Comparison of ENCODE assay signal across 8 cellular contexts in genomic region chr5:72320022-72320898, GRCh38. TPM values are rescaled to one million over a fixed set of nuclear protein-coding genes. Genes with fewer than 3 reads are reported as not detected.
DNase-seq lines count a peak whose midpoint lies in the region; TF ChIP-seq lines count a peak whose summit lies in the region.

MRPS27 (minus strand) TSS chr5:72320240; CDS start chr5:72320221, 19 bp downstream.
PTCD2 (plus strand) TSS chr5:72320373; CDS start chr5:72320383, 10 bp downstream.

- TF ChIP-seq CTCF in Loucy (conservative IDR thresholded peaks at IDR 0.05; ENCODE audit: low read length) (peak; percentile 39), fibroblast of the aortic adventitia (IDR thresholded peaks at IDR 0.05; ENCODE audit: insufficient read depth, low read length) (peak; percentile 25), nephron (IDR thresholded peaks at IDR 0.05; ENCODE audit: unreplicated experiment in 3 of 3) (peak in 2 of 3 experiments; percentile 18 to 39)

- in situ Hi-C loops in G401 (cut with HindIII; ENCODE audit: low sequenced_read_pairs): no loop called here

- H3F3A ChIP-seq in Loucy (ENCODE audit: low read depth): no peaks in the 10 kb centered on the region

- H3K27ac Mint-ChIP-seq in nephron: peak within 1 kb of the TSS; percentile 94 to 99 (median 99)
- H3K27ac Mint-ChIP-seq in stimulated activated naive CD8-positive, alpha-beta T cell treated with anti-CD3 and anti-CD28 coated beads, Interleukin-15, Interleukin-2, amounts not matched to agents 100 ng/mL and 50 ng/mL, for 24 hours: peak within 1 kb of the TSS; percentile 98

- H3K9ac ChIP-seq in Loucy (ENCODE audit: low read depth, low read length, poor library complexity, severe bottlenecking): peak within 1 kb of the TSS; percentile 84

- H3K36me3 ChIP-seq in H7 (replicated peaks; ENCODE audit: control insufficient read depth, insufficient read depth, low read length) (peaks cover 2% of the 10 kb centered on the region), Loucy (ENCODE audit: insufficient read depth, low read length) (no peaks in the 10 kb centered on the region)

- peak; percentile 88 for TF ChIP-seq POLR2A in Raji (IDR thresholded peaks at IDR 0.05; ENCODE audit: insufficient read depth, low read depth, low read length)

- H3K4me1 ChIP-seq in Loucy (ENCODE audit: insufficient read depth, low read length, poor library complexity, severe bottlenecking): peaks cover 16% of the 10 kb centered on the region

- H3K4me3 ChIP-seq in H7 (ENCODE audit: insufficient read depth, low read depth, low read length): peak within 1 kb of the TSS; percentile 90
- peak within 1 kb of the TSS; percentile 82 for H3K4me3 ChIP-seq in Loucy (ENCODE audit: low read length, poor library complexity, severe bottlenecking)
- peak within 1 kb of the TSS; percentile 98 for H3K4me3 ChIP-seq in fibroblast of the aortic adventitia (ENCODE audit: low read depth, low read length)

- H3K4me3 Mint-ChIP-seq in nephron: peak within 1 kb of the TSS; percentile 98 to 100 (median 99)
- peak within 1 kb of the TSS; percentile 96 for H3K4me3 Mint-ChIP-seq in stimulated activated naive CD8-positive, alpha-beta T cell treated with anti-CD3 and anti-CD28 coated beads, Interleukin-15, Interleukin-2, amounts not matched to agents 100 ng/mL and 50 ng/mL, for 24 hours

- H3K79me2 ChIP-seq in Loucy (ENCODE audit: insufficient read depth, low read length): peaks cover 46% of the 10 kb centered on the region

- peaks cover 11% of the 10 kb centered on the region for H3K4me1 Mint-ChIP-seq in nephron
- peaks cover 45% of the 10 kb centered on the region for H3K4me1 Mint-ChIP-seq in stimulated activated naive CD8-positive, alpha-beta T cell treated with anti-CD3 and anti-CD28 coated beads, Interleukin-15, Interleukin-2, amounts not matched to agents 100 ng/mL and 50 ng/mL, for 24 hours (ENCODE audit: low read depth)

- peak within 1 kb of the TSS; percentile 68 for H2AFZ ChIP-seq in Loucy (ENCODE audit: low read length)

- H3K4me2 ChIP-seq in Loucy (ENCODE audit: low read depth, low read length, poor library complexity, severe bottlenecking): peak within 1 kb of the TSS; percentile 78

- peaks cover 21% of the 10 kb centered on the region for H3K36me3 Mint-ChIP-seq in nephron (ENCODE audit: low read depth)
- peaks cover 58% of the 10 kb centered on the region for H3K36me3 Mint-ChIP-seq in stimulated activated naive CD8-positive, alpha-beta T cell treated with anti-CD3 and anti-CD28 coated beads, Interleukin-15, Interleukin-2, amounts not matched to agents 100 ng/mL and 50 ng/mL, for 24 hours (ENCODE audit: low read depth)

- DNase-seq in G401 (ENCODE audit: low spot score) (peak; percentile 99), H7 (peak; percentile 95), fibroblast of the aortic adventitia (ENCODE audit: low read depth) (peak; percentile 99)
- peak; percentile 90 for DNase-seq in activated effector memory CD4-positive, alpha-beta T cell treated with Interleukin-2 at 50 U/mL for 16 hours

- H3K9me3 ChIP-seq in Loucy (ENCODE audit: insufficient read depth, low read depth, low read length): no peaks in the 10 kb centered on the region

- H3K9me3 Mint-ChIP-seq in nephron: no peaks in the 10 kb centered on the region
- no peaks in the 10 kb centered on the region for H3K9me3 Mint-ChIP-seq in stimulated activated naive CD8-positive, alpha-beta T cell treated with anti-CD3 and anti-CD28 coated beads, Interleukin-15, Interleukin-2, amounts not matched to agents 100 ng/mL and 50 ng/mL, for 24 hours

- H4K20me1 ChIP-seq in Loucy (ENCODE audit: insufficient read depth, low read length, poor library complexity, severe bottlenecking): peaks cover 3% of the 10 kb centered on the region

- H3K27me3 Mint-ChIP-seq in nephron (ENCODE audit: low read depth): no peaks in the 10 kb centered on the region
- H3K27me3 Mint-ChIP-seq in stimulated activated naive CD8-positive, alpha-beta T cell treated with anti-CD3 and anti-CD28 coated beads, Interleukin-15, Interleukin-2, amounts not matched to agents 100 ng/mL and 50 ng/mL, for 24 hours: no peaks in the 10 kb centered on the region

- H3K9me2 ChIP-seq in Loucy (replicated peaks; ENCODE audit: low read depth, low read length): no peaks in the 10 kb centered on the region

- H3K27me3 ChIP-seq in H7 (ENCODE audit: control insufficient read depth, insufficient read depth, low read length): no peaks in the 10 kb centered on the region
- no peaks in the 10 kb centered on the region for H3K27me3 ChIP-seq in Loucy (ENCODE audit: insufficient read depth, low read length, poor library complexity, severe bottlenecking)

RNA-seq across cellular contexts. Expression of gene MRPS27, which starts in this region (rescaled TPM):
- 155 and 193 TPM in 2 replicates for total RNA-seq in G401 (2014; rRNA removed; shearing (Covaris generic))
- total RNA-seq in H7 (2014; rRNA removed; shearing (Covaris generic)): 119 and 127 TPM in 2 replicates
- total RNA-seq in fibroblast of the aortic adventitia (ENCODE audit: low replicate concordance): 80.6 and 83.6 TPM in 2 replicates

RNA-seq across cellular contexts. Expression of gene PTCD2, which starts in this region (rescaled TPM):
- total RNA-seq in G401 (2014; rRNA removed; shearing (Covaris generic)): 13.2 and 19.9 TPM in 2 replicates
- total RNA-seq in H7 (2014; rRNA removed; shearing (Covaris generic)): 15.0 and 16.6 TPM in 2 replicates
- 13.1 and 13.6 TPM in 2 replicates for total RNA-seq in fibroblast of the aortic adventitia (ENCODE audit: low replicate concordance)

Comparison
In these comparisons a context has a peak if more than half of its experiments do, and no peak if none do; other contexts are left out.
1. Peak in every context shown above with its lines: DNase-seq and H3K4me3 ChIP-seq.